Comparison of ENCODE assay signal across 18 cellular contexts in the genomic region with DNA sequence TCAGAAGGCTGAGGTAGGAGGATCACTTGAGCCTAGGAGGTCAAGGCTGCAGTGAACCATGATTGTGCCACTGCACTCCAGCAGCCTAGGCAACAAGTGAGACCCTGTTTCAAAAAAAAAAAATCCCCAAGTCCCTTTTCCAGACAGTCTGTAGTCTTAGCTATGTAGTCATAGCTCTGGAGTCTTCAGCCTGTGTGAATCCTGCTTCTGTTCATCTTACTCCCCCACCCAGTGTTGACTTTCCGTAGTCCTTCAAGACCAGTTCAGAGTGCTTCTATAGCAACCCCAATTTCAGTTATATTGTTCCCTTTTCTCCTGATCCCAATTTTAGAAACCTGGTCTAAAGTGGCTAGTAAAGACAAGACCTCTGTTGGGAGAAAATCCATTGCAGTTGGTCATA. TPM values are rescaled to one million over a fixed set of nuclear protein-coding genes. Genes with fewer than 3 reads are reported as not detected.
DNase-seq lines count a peak whose midpoint lies in the region; ATAC-seq lines count a peak whose summit lies in the region.
"Had no signal": no experiment of that assay in that cellular context is flagged by ENCODE, and none has a peak within 500 bp of the region (broad histone marks: within the 10 kb centered on the region; RNA-seq: fewer than 3 reads in every experiment).

No MANE protein-coding gene starts in this region.

- in situ Hi-C loops in ACHN (cut with HindIII; ENCODE audit: low pct_ligation_motif_present, low pct_unique_long_range_greater_than_20kb, low sequenced_read_pairs) = no loop called here

- no peaks in the 10 kb centered on the region for H3K4me1 ChIP-seq in SJCRH30
- H3K4me1 ChIP-seq: transverse colon had no signal

- no peaks in the 10 kb centered on the region for H3K27me3 ChIP-seq in SJCRH30
- H3K27me3 ChIP-seq in MG63 = no peaks in the 10 kb centered on the region
- H3K27me3 ChIP-seq: dorsolateral prefrontal cortex, left lung, transverse colon had no signal

- H3K9me3 ChIP-seq in SJCRH30 (replicated peaks) (no peaks in the 10 kb centered on the region), MG63 (no peaks in the 10 kb centered on the region)
- H3K9me3 ChIP-seq: left lung, transverse colon had no signal

- H3K27ac ChIP-seq in SJCRH30 = no peak overlapping the region
- H3K27ac ChIP-seq: C4-2B, dorsolateral prefrontal cortex, left lung, transverse colon had no signal

- H3K4me1 Mint-ChIP-seq in stimulated activated naive CD8-positive, alpha-beta T cell treated with anti-CD3 and anti-CD28 coated beads, Interleukin-15, Interleukin-2, amounts not matched to agents 100 ng/mL and 50 ng/mL, for 24 hours (ENCODE audit: low read depth) = peaks cover 37% of the 10 kb centered on the region
- peaks cover 27% of the 10 kb centered on the region for H3K4me1 Mint-ChIP-seq in activated naive CD8-positive, alpha-beta T cell (ENCODE audit: low read depth)
- no peaks in the 10 kb centered on the region for H3K4me1 Mint-ChIP-seq in memory B cell

- DNase-seq in stimulated activated naive CD8-positive, alpha-beta T cell treated with anti-CD3 and anti-CD28 coated beads, Interleukin-15, Interleukin-2, amounts not matched to agents 100 U/mL and 50 U/mL, for 24 hours = no peak
- no peak for DNase-seq in memory B cell (ENCODE audit: low spot score in 2 of 2)
- DNase-seq in ACHN = no peak
- DNase-seq in SJCRH30 = no peak
- DNase-seq in MG63 = no peak
- DNase-seq: activated naive CD8-positive, alpha-beta T cell treated with anti-CD3 and anti-CD28 coated beads, Interleukin-2, amount 10 ng/mL, durations not matched to agents 7 days and 5 days; dorsolateral prefrontal cortex; left lung; NCI-H1105 treated with DMSO at 0.1 percent for 48 hours; NCI-H2029; NCI-H526 treated with DMSO at 0.1 percent for 48 hours; SIG-M5; small intestine; transverse colon had no signal

- H3K9me3 Mint-ChIP-seq in stimulated activated naive CD8-positive, alpha-beta T cell treated with anti-CD3 and anti-CD28 coated beads, Interleukin-15, Interleukin-2, amounts not matched to agents 100 ng/mL and 50 ng/mL, for 24 hours = no peaks in the 10 kb centered on the region
- no peaks in the 10 kb centered on the region for H3K9me3 Mint-ChIP-seq in activated naive CD8-positive, alpha-beta T cell (ENCODE audit: low read depth)
- no peaks in the 10 kb centered on the region for H3K9me3 Mint-ChIP-seq in memory B cell
- H3K9me3 Mint-ChIP-seq: activated naive CD8-positive, alpha-beta T cell treated with anti-CD3 and anti-CD28 coated beads, Interleukin-2, amount 10 ng/mL, durations not matched to agents 7 days and 5 days had no signal

- no peak overlapping the region for H3K4me3 ChIP-seq in SJCRH30
- no peak overlapping the region for H3K4me3 ChIP-seq in MG63
- H3K4me3 ChIP-seq: dorsolateral prefrontal cortex, left lung, transverse colon had no signal

- H3K36me3 ChIP-seq in SJCRH30 = peaks cover 73% of the 10 kb centered on the region
- peaks cover 75% of the 10 kb centered on the region for H3K36me3 ChIP-seq in MG63

- H3K27me3 Mint-ChIP-seq in stimulated activated naive CD8-positive, alpha-beta T cell treated with anti-CD3 and anti-CD28 coated beads, Interleukin-15, Interleukin-2, amounts not matched to agents 100 ng/mL and 50 ng/mL, for 24 hours = no peaks in the 10 kb centered on the region
- no peaks in the 10 kb centered on the region for H3K27me3 Mint-ChIP-seq in activated naive CD8-positive, alpha-beta T cell
- no peaks in the 10 kb centered on the region for H3K27me3 Mint-ChIP-seq in memory B cell
- H3K27me3 Mint-ChIP-seq: activated naive CD8-positive, alpha-beta T cell treated with anti-CD3 and anti-CD28 coated beads, Interleukin-2, amount 10 ng/mL, durations not matched to agents 7 days and 5 days had no signal

- no peak for ATAC-seq in stimulated activated naive CD8-positive, alpha-beta T cell treated with anti-CD3 and anti-CD28 coated beads, Interleukin-15, Interleukin-2, amounts not matched to agents 100 U/mL and 50 U/mL, for 24 hours
- ATAC-seq in memory B cell (ENCODE audit: low read depth) = no peak
- ATAC-seq: activated CD4-positive, CD25-positive, alpha-beta regulatory T cell treated with anti-CD3 and anti-CD28 coated beads, Interleukin-2, amount 50 U/mL, for 24 hours; left lung had no signal

- H3K4me3 Mint-ChIP-seq in stimulated activated naive CD8-positive, alpha-beta T cell treated with anti-CD3 and anti-CD28 coated beads, Interleukin-15, Interleukin-2, amounts not matched to agents 100 ng/mL and 50 ng/mL, for 24 hours = no peak overlapping the region
- H3K4me3 Mint-ChIP-seq in activated naive CD8-positive, alpha-beta T cell = no peak overlapping the region
- no peak overlapping the region for H3K4me3 Mint-ChIP-seq in memory B cell
- H3K4me3 Mint-ChIP-seq: activated naive CD8-positive, alpha-beta T cell treated with anti-CD3 and anti-CD28 coated beads, Interleukin-2, amount 10 ng/mL, durations not matched to agents 7 days and 5 days had no signal

- H3K36me3 Mint-ChIP-seq in stimulated activated naive CD8-positive, alpha-beta T cell treated with anti-CD3 and anti-CD28 coated beads, Interleukin-15, Interleukin-2, amounts not matched to agents 100 ng/mL and 50 ng/mL, for 24 hours (ENCODE audit: low read depth) = peaks cover 80% of the 10 kb centered on the region
- H3K36me3 Mint-ChIP-seq in activated naive CD8-positive, alpha-beta T cell = peaks cover 16% of the 10 kb centered on the region
- H3K36me3 Mint-ChIP-seq in memory B cell = peaks cover 34% of the 10 kb centered on the region

- peak overlapping the region; percentile 74 for H3K27ac Mint-ChIP-seq in stimulated activated naive CD8-positive, alpha-beta T cell treated with anti-CD3 and anti-CD28 coated beads, Interleukin-15, Interleukin-2, amounts not matched to agents 100 ng/mL and 50 ng/mL, for 24 hours
- peak overlapping the region; percentile 72 for H3K27ac Mint-ChIP-seq in activated naive CD8-positive, alpha-beta T cell
- peak overlapping the region; percentile 61 for H3K27ac Mint-ChIP-seq in memory B cell
- H3K27ac Mint-ChIP-seq: activated naive CD8-positive, alpha-beta T cell treated with anti-CD3 and anti-CD28 coated beads, Interleukin-2, amount 10 ng/mL, durations not matched to agents 7 days and 5 days had no signal

RNA-seq across cellular contexts. Expression of a gene that starts 8.9 kb away (rescaled TPM):
- 448 and 478 TPM in 2 replicates for total RNA-seq in SJCRH30 (2014; rRNA removed; shearing (Covaris generic))
- total RNA-seq in MG63 (2014; rRNA removed; shearing (Covaris generic); ENCODE audit: low replicate concordance) = 281 and 464 TPM in 2 replicates

RNA-seq across cellular contexts. Expression of a gene that starts 43.9 kb away (rescaled TPM):
- 75.6 and 86.3 TPM in 2 replicates for total RNA-seq in SJCRH30 (2014; rRNA removed; shearing (Covaris generic))
- 22.9 and 42.9 TPM in 2 replicates for total RNA-seq in MG63 (2014; rRNA removed; shearing (Covaris generic); ENCODE audit: low replicate concordance)
